Comparison of ENCODE assay signal across 27 cellular contexts in the genomic region with DNA sequence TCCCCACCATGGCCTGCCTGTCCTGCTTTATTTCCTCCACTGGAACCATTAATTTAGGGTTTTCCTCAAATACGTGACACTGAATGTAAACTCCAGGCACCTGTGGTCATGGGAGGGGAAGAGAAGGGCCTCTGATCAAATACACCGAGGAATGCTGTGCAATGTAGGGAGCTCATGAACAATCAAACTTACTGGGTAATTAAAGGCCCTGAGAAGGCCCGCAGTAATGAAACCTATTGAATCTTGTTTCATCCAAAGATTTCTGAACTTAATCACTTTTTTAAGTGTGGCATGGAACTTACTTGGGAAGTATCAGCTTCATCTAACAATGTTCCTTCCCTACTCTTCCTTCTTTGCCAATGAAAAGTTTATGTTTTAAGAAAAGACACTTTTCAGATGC.
DNase-seq lines count a peak whose midpoint lies in the region; FAIRE-seq and TF ChIP-seq lines count a peak whose summit lies in the region.
"Had no signal": no experiment of that assay in that cellular context is flagged by ENCODE, and none has a peak within 500 bp of the region (broad histone marks: within the 10 kb centered on the region; RNA-seq: fewer than 3 reads in every experiment).

No MANE protein-coding gene starts in this region.

- H3K9me3 ChIP-seq in HEK293 (ENCODE audit: control insufficient read depth, insufficient read depth, low read depth, low read length): no peaks in the 10 kb centered on the region
- H3K9me3 ChIP-seq: BE2C, BLaER1 had no signal

- no peak overlapping the region for H3K4me3 ChIP-seq in HEK293 (ENCODE audit: low read depth, low read length)
- H3K4me3 ChIP-seq: BLaER1, GM12878 had no signal

- H3K4me1 Mint-ChIP-seq in brain: peaks cover 51% of the 10 kb centered on the region
- peaks cover 19% of the 10 kb centered on the region for H3K4me1 Mint-ChIP-seq in type B pancreatic cell (ENCODE audit: unreplicated experiment)
- H3K4me1 Mint-ChIP-seq: CD14-positive monocyte; CD4-positive, alpha-beta memory T cell; CD4-positive, CD25-positive, alpha-beta regulatory T cell; CD8-positive, alpha-beta memory T cell had no signal

- no peaks in the 10 kb centered on the region for H3K36me3 ChIP-seq in HEK293 (ENCODE audit: control insufficient read depth in 2 of 2, insufficient read depth in 1 of 2, low read length in 2 of 2)
- H3K36me3 ChIP-seq: BE2C, BLaER1 had no signal

- TF ChIP-seq CTCF in HEK293 (tag by site-specific recombination; IDR thresholded peaks at IDR 0.05) (no peak), brain (conservative IDR thresholded peaks at IDR 0.05) (no peak), type B pancreatic cell (conservative IDR thresholded peaks at IDR 0.05) (no peak)

- CTCF ChIA-PET in HEK293 (lab: Yijun Ruan, JAX): interaction anchor here (0.6 to 0.7 kb wide), 2 partner anchors 59 to 324 kb away, joined by 3 to 4 read pairs; no protein-coding TSS in a partner anchor

- POLR2A ChIA-PET in HEK293 (lab: Yijun Ruan, JAX): no interaction called here

- H3K36me3 Mint-ChIP-seq in brain (no peaks in the 10 kb centered on the region), type B pancreatic cell (no peaks in the 10 kb centered on the region)
- H3K36me3 Mint-ChIP-seq: CD14-positive monocyte; CD4-positive, alpha-beta memory T cell; CD4-positive, CD25-positive, alpha-beta regulatory T cell had no signal

- no peak overlapping the region for H3K27ac ChIP-seq in HEK293 (ENCODE audit: extremely low read depth, low read depth, low read length)
- H3K27ac ChIP-seq: BLaER1 had no signal

- FAIRE-seq in urothelium cell line (lab: Jason Lieb, UNC): peak; percentile 81
- FAIRE-seq: A204.1, GM12878, GM12892, GM18507 had no signal

- peak overlapping the region in 1 of 5 experiments; percentile 26 for H3K4me3 Mint-ChIP-seq in brain
- H3K4me3 Mint-ChIP-seq in type B pancreatic cell: no peak overlapping the region
- H3K4me3 Mint-ChIP-seq: CD14-positive monocyte; CD4-positive, alpha-beta memory T cell; CD4-positive, CD25-positive, alpha-beta regulatory T cell; CD8-positive, alpha-beta memory T cell had no signal

- H3K4me1 ChIP-seq in HEK293 (ENCODE audit: control insufficient read depth, insufficient read depth, low read length): no peaks in the 10 kb centered on the region
- H3K4me1 ChIP-seq: BLaER1 had no signal

- DNase-seq in urothelium cell line (ENCODE audit: low spot score): no peak
- no peak for DNase-seq in type B pancreatic cell (ENCODE audit: extremely low spot score, unreplicated experiment)
- DNase-seq in globus pallidus (ENCODE audit: low spot score): no peak
- DNase-seq in NCI-H1105 treated with DMSO at 0.1 percent for 48 hours (lab: John Stamatoyannopoulos, UW): no peak
- DNase-seq: 8988T; ACHN; C1 segment of cervical spinal cord; CD4-positive, alpha-beta memory T cell; CD4-positive, CD25-positive, alpha-beta regulatory T cell; CD8-positive, alpha-beta memory T cell; COR-L47; DMS 273 treated with DMSO at 0.1 percent for 48 hours; DMS153; DMS53; DMS79; DND-41; EL; GDM1 had no signal

- H3K27me3 Mint-ChIP-seq in brain: peaks cover 21% of the 10 kb centered on the region
- peaks cover 82% of the 10 kb centered on the region for H3K27me3 Mint-ChIP-seq in type B pancreatic cell

- H3K27ac Mint-ChIP-seq in brain (peak overlapping the region in 4 of 5 experiments; percentile 34 to 92 (median 78)), type B pancreatic cell (no peak overlapping the region)
- H3K27ac Mint-ChIP-seq: CD14-positive monocyte; CD4-positive, alpha-beta memory T cell; CD4-positive, CD25-positive, alpha-beta regulatory T cell; CD8-positive, alpha-beta memory T cell had no signal

- H3K9me3 Mint-ChIP-seq in brain (peaks cover 0 to 4% (median 0%) of the 10 kb centered on the region in 5 experiments), type B pancreatic cell (no peaks in the 10 kb centered on the region)
- H3K9me3 Mint-ChIP-seq: CD14-positive monocyte; CD8-positive, alpha-beta memory T cell had no signal

TF ChIP-seq in HEK293, 187 proteins besides CTCF, POLR2A, EP300 and RAD21:
- peak; percentile 90 for TF ChIP-seq ZNF239 (tag by site-specific recombination; IDR thresholded peaks at IDR 0.05)
- TF ChIP-seq, protein P1, sequence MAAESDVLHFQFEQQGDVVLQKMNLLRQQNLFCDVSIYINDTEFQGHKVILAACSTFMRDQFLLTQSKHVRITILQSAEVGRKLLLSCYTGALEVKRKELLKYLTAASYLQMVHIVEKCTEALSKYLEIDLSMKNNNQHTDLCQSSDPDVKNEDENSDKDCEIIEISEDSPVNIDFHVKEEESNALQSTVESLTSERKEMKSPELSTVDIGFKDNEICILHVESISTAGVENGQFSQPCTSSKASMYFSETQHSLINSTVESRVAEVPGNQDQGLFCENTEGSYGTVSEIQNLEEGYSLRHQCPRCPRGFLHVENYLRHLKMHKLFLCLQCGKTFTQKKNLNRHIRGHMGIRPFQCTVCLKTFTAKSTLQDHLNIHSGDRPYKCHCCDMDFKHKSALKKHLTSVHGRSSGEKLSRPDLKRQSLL (tag by site-specific recombination; IDR thresholded peaks at IDR 0.05): no peak
TF ChIP-seq in HEK293: peak in this region for 1.
